In genomic region chr3:54517424-54517823, GRCh38 we compare ENCODE assay signal across 35 cellular contexts.
"Had no signal": no experiment of that assay in that cellular context is flagged by ENCODE, and none has a peak within 500 bp of the region (broad histone marks: within the 10 kb centered on the region; RNA-seq: fewer than 3 reads in every experiment).

No MANE protein-coding gene starts in this region.

- H3K36me3 Mint-ChIP-seq: activated CD4-positive, alpha-beta memory T cell treated with anti-CD3 and anti-CD28 coated beads for 36 hours; activated naive CD8-positive, alpha-beta T cell treated with anti-CD3 and anti-CD28 coated beads for 36 hours had no signal

- H3K27ac ChIP-seq: adrenal gland, body of pancreas, brain microvascular endothelial cell, breast epithelium, VCaP had no signal

- DNase-seq: activated B cell treated with CpG ODN at 0.5 μM for 24 hours; activated CD4-positive, alpha-beta memory T cell treated with anti-CD3 and anti-CD28 coated beads for 36 hours; activated CD4-positive, alpha-beta T cell treated with anti-CD3 and anti-CD28 coated beads for 4 hours; activated CD4-positive, alpha-beta T cell treated with anti-CD3 and anti-CD28 coated beads, Interleukin-2, amount 50 U/mL, for 1 hour; activated CD4-positive, alpha-beta T cell treated with anti-CD3 and anti-CD28 coated beads, Interleukin-2, amount 50 U/mL, for 4 hours; activated CD4-positive, CD25-positive, alpha-beta regulatory T cell treated with anti-CD3 and anti-CD28 coated beads, Interleukin-2, amount 50 U/mL, for 72 hours; activated CD8-positive, alpha-beta memory T cell treated with anti-CD3 and anti-CD28 coated beads, Interleukin-2, amount 50 U/mL, for 4 hours; activated CD8-positive, alpha-beta T cell treated with anti-CD3 and anti-CD28 coated beads for 36 hours; activated effector memory CD4-positive, alpha-beta T cell treated with anti-CD3 and anti-CD28 coated beads, Interleukin-2, amount 50 U/mL, for 16 hours; activated gamma-delta T cell treated with Interleukin-2 at 50 U/mL for 16 hours; activated naive CD4-positive, alpha-beta T cell; activated naive CD4-positive, alpha-beta T cell treated with anti-CD3 and anti-CD28 coated beads for 36 hours; activated naive CD4-positive, alpha-beta T cell treated with anti-CD3 and anti-CD28 coated beads, Interleukin-2, amount 50 U/mL, for 16 hours; activated naive CD8-positive, alpha-beta T cell treated with anti-CD3 and anti-CD28 coated beads for 36 hours; activated T-cell treated with anti-CD3 and anti-CD28 coated beads for 4 hours; activated T-cell treated with anti-CD3 and anti-CD28 coated beads, Interleukin-2, amount 50 U/mL, for 1 hour; activated T-cell treated with anti-CD3 and anti-CD28 coated beads, Interleukin-2, amount 50 U/mL, for 4 hours; activated T-cell treated with anti-CD3 and anti-CD28 coated beads, Interleukin-2, amount 50 U/mL, for 72 hours; adrenal gland; amniotic stem cell; aorta; body of pancreas; brain microvascular endothelial cell; central memory CD4-positive, alpha-beta T cell; T-helper 1 cell; T-helper 2 cell; T-helper 9 cell had no signal

- ATAC-seq: activated CD8-positive, alpha-beta T cell treated with anti-CD3 and anti-CD28 coated beads for 36 hours; activated naive CD4-positive, alpha-beta T cell treated with anti-CD3 and anti-CD28 coated beads, Interleukin-2, amount 50 U/mL, for 72 hours; activated T-cell treated with anti-CD3 and anti-CD28 coated beads, Interleukin-2, amount 50 U/mL, for 72 hours; activated T-helper 17 cell treated with anti-CD3 and anti-CD28 coated beads, Interleukin-2, amount 50 U/mL, for 72 hours; body of pancreas had no signal

- H3K27ac Mint-ChIP-seq: activated B cell treated with CpG ODN at 0.5 μM for 24 hours; activated CD4-positive, alpha-beta memory T cell treated with anti-CD3 and anti-CD28 coated beads for 36 hours; activated CD4-positive, alpha-beta T cell treated with anti-CD3 and anti-CD28 coated beads, Interleukin-2, amount 10 ng/mL, durations not matched to agents 24 days and 14 days; activated CD8-positive, alpha-beta T cell treated with anti-CD3 and anti-CD28 coated beads for 36 hours; activated naive CD4-positive, alpha-beta T cell treated with anti-CD3 and anti-CD28 coated beads for 36 hours; activated naive CD4-positive, alpha-beta T cell treated with anti-CD3 and anti-CD28 coated beads, Interleukin-2, amount 50 U/mL, for 72 hours; activated naive CD8-positive, alpha-beta T cell treated with anti-CD3 and anti-CD28 coated beads for 36 hours; activated T-cell treated with anti-CD3 and anti-CD28 coated beads, Interleukin-2, amount 50 U/mL, for 72 hours; activated T-helper 1 cell treated with anti-CD3 and anti-CD28 coated beads, Interleukin-12 subunit alpha, Interleukin-12 subunit beta, Interleukin-2, Interleukin-4 antibody, amounts not matched to agents 30 ng/mL and 10 ng/mL and 1 ng/mL, durations not matched to agents 14 hours and 24 hours and 36 hours; activated T-helper 17 cell treated with anti-CD3 and anti-CD28 coated beads, Interleukin-2, amount 50 U/mL, for 72 hours; T-helper 1 cell treated with Interleukin-12 subunit alpha and Interleukin-12 subunit beta and Interleukin-4 antibody, amounts not matched to agents 30 μg/mL and 1 μg/mL, for 36 hours; T-helper 2 cell treated with Interferon-gamma antibody and Interleukin-4, amounts not matched to agents 5 μg/mL and 100 μg/mL, for 36 hours had no signal

- H3K27me3 ChIP-seq: adrenal gland, body of pancreas, brain microvascular endothelial cell, breast epithelium had no signal

- H3K4me1 ChIP-seq: adrenal gland, body of pancreas, breast epithelium had no signal

- H3K4me1 Mint-ChIP-seq: activated B cell treated with CpG ODN at 0.5 μM for 24 hours; activated CD4-positive, alpha-beta T cell treated with anti-CD3 and anti-CD28 coated beads, Interleukin-2, amount 10 ng/mL, durations not matched to agents 24 days and 14 days; activated naive CD8-positive, alpha-beta T cell treated with anti-CD3 and anti-CD28 coated beads for 36 hours; activated T-helper 17 cell treated with anti-CD3 and anti-CD28 coated beads, Interleukin-2, amount 50 U/mL, for 72 hours had no signal

- H3K36me3 ChIP-seq: adrenal gland, brain microvascular endothelial cell, breast epithelium had no signal

- H3K9me3 ChIP-seq: adrenal gland, body of pancreas had no signal

- H3K4me3 ChIP-seq: adrenal gland, body of pancreas, breast epithelium had no signal

- H3K4me3 Mint-ChIP-seq: activated B cell treated with CpG ODN at 0.5 μM for 24 hours; activated CD4-positive, alpha-beta memory T cell treated with anti-CD3 and anti-CD28 coated beads for 36 hours; activated CD4-positive, alpha-beta T cell treated with anti-CD3 and anti-CD28 coated beads, Interleukin-2, amount 10 ng/mL, durations not matched to agents 24 days and 14 days; activated CD8-positive, alpha-beta T cell treated with anti-CD3 and anti-CD28 coated beads for 36 hours; activated naive CD4-positive, alpha-beta T cell treated with anti-CD3 and anti-CD28 coated beads for 36 hours; activated naive CD8-positive, alpha-beta T cell treated with anti-CD3 and anti-CD28 coated beads for 36 hours; activated T-cell treated with anti-CD3 and anti-CD28 coated beads, Interleukin-2, amount 50 U/mL, for 4 hours; activated T-cell treated with anti-CD3 and anti-CD28 coated beads, Interleukin-2, amount 50 U/mL, for 72 hours; activated T-helper 1 cell treated with anti-CD3 and anti-CD28 coated beads, Interleukin-12 subunit alpha, Interleukin-12 subunit beta, Interleukin-2, Interleukin-4 antibody, amounts not matched to agents 30 ng/mL and 10 ng/mL and 1 ng/mL, durations not matched to agents 14 hours and 24 hours and 36 hours; activated T-helper 17 cell treated with anti-CD3 and anti-CD28 coated beads, Interleukin-2, amount 50 U/mL, for 72 hours; T-helper 1 cell treated with Interleukin-12 subunit alpha and Interleukin-12 subunit beta and Interleukin-4 antibody, amounts not matched to agents 30 μg/mL and 1 μg/mL, for 36 hours; T-helper 2 cell treated with Interferon-gamma antibody and Interleukin-4, amounts not matched to agents 5 μg/mL and 100 μg/mL, for 36 hours had no signal

- H3K9me3 Mint-ChIP-seq: activated CD4-positive, alpha-beta T cell treated with anti-CD3 and anti-CD28 coated beads, Interleukin-2, amount 10 ng/mL, durations not matched to agents 24 days and 14 days; activated naive CD8-positive, alpha-beta T cell treated with anti-CD3 and anti-CD28 coated beads for 36 hours; activated T-helper 1 cell treated with anti-CD3 and anti-CD28 coated beads, Interleukin-12 subunit alpha, Interleukin-12 subunit beta, Interleukin-2, Interleukin-4 antibody, amounts not matched to agents 30 ng/mL and 10 ng/mL and 1 ng/mL, durations not matched to agents 14 hours and 24 hours and 36 hours; T-helper 1 cell treated with Interleukin-12 subunit alpha and Interleukin-12 subunit beta and Interleukin-4 antibody, amounts not matched to agents 30 μg/mL and 1 μg/mL, for 36 hours had no signal
